Comparison of ENCODE assay signal across 21 cellular contexts in genomic region chr6:53771780-53772624, GRCh38. TPM values are rescaled to one million over a fixed set of nuclear protein-coding genes. Genes with fewer than 3 reads are reported as not detected.
DNase-seq lines count a peak whose midpoint lies in the region; ATAC-seq, FAIRE-seq and TF ChIP-seq lines count a peak whose summit lies in the region.
"Had no signal": no experiment of that assay in that cellular context is flagged by ENCODE, and none has a peak within 500 bp of the region (broad histone marks: within the 10 kb centered on the region; RNA-seq: fewer than 3 reads in every experiment).

No MANE protein-coding gene starts in this region.

- H4K20me1 ChIP-seq in IMR-90 (ENCODE audit: insufficient read depth, low read length), result no peaks in the 10 kb centered on the region
- no peaks in the 10 kb centered on the region for H4K20me1 ChIP-seq in keratinocyte (ENCODE audit: control insufficient read depth, extremely low read depth, insufficient read depth, low read length)
- H4K20me1 ChIP-seq: BLaER1 treated with 17β-estradiol and CSF1 and Interleukin-3, amounts not matched to agents 10 nM and 100 nM had no signal

- no peak overlapping the region for H3K18ac ChIP-seq in IMR-90 (ENCODE audit: low read depth, low read length)

- no peaks in the 10 kb centered on the region for H3K9me1 ChIP-seq in IMR-90 (ENCODE audit: insufficient read depth, low read length)
- H3K9me1 ChIP-seq in keratinocyte (ENCODE audit: control insufficient read depth, extremely low read depth, insufficient read depth, low read length), result no peaks in the 10 kb centered on the region

- no peaks in the 10 kb centered on the region for H3K9me3 ChIP-seq in IMR-90 (ENCODE audit: control insufficient read depth, insufficient read depth, low read length)
- H3K9me3 ChIP-seq in keratinocyte (ENCODE audit: control insufficient read depth, low read depth, low read length), result no peaks in the 10 kb centered on the region
- H3K9me3 ChIP-seq in gastrocnemius medialis, result no peaks in the 10 kb centered on the region
- H3K9me3 ChIP-seq: Peyer's patch, uterus had no signal

- no peak overlapping the region for H2BK120ac ChIP-seq in IMR-90 (ENCODE audit: low read depth, low read length)

- H3K27ac ChIP-seq in IMR-90 (ENCODE audit: insufficient read depth, low read length) (no peak overlapping the region), keratinocyte (ENCODE audit: control insufficient read depth, insufficient read depth, low read length) (peak overlapping the region; percentile 44), gastrocnemius medialis (no peak overlapping the region)
- H3K27ac ChIP-seq: BLaER1 treated with 17β-estradiol and CSF1 and Interleukin-3, amounts not matched to agents 10 nM and 100 nM; Peyer's patch; uterus had no signal

- no peak overlapping the region for H2AFZ ChIP-seq in IMR-90 (replicated peaks; ENCODE audit: low read length, poor library complexity)
- H2AFZ ChIP-seq in keratinocyte (ENCODE audit: control insufficient read depth, low read length), result peak overlapping the region; percentile 28

- H4K91ac ChIP-seq in IMR-90 (ENCODE audit: insufficient read depth, low read depth, low read length), result no peak overlapping the region

- H3K9ac ChIP-seq in IMR-90 (ENCODE audit: low read depth, low read length) (no peak overlapping the region), keratinocyte (ENCODE audit: control insufficient read depth, extremely low read depth, insufficient read depth, low read length) (no peak overlapping the region)
- H3K9ac ChIP-seq: BLaER1 treated with 17β-estradiol and CSF1 and Interleukin-3, amounts not matched to agents 10 nM and 100 nM had no signal

- TF ChIP-seq RAD21 in IMR-90 (IDR thresholded peaks at IDR 0.05; ENCODE audit: low read length), result no peak

- ATAC-seq in IMR-90 (ENCODE audit: low read depth) (peak; percentile 82), HG02588 (IDR thresholded peaks at IDR 0.05; ENCODE audit: unreplicated experiment) (no peak), gastrocnemius medialis (no peak)
- ATAC-seq: activated CD8-positive, alpha-beta memory T cell treated with anti-CD3 and anti-CD28 coated beads, Interleukin-2, amount 10 ng/mL, durations not matched to agents 7 days and 5 days had no signal

- no peak overlapping the region for H2BK15ac ChIP-seq in IMR-90 (ENCODE audit: low read depth, low read length)

- dilution Hi-C loops in IMR-90 (cut with HindIII; ENCODE audit: low sequenced_read_pairs, unreplicated experiment) (no loop called here), keratinocyte (cut with MboI; ENCODE audit: extremely low pct_ligation_motif_present, low sequenced_read_pairs) (no loop called here)

- CTCF ChIA-PET in IMR-90 (lab: Yijun Ruan, JAX), result interaction anchor here (0.6 kb wide), 1 partner anchor 10 kb away, joined by 6 read pairs; no protein-coding TSS in a partner anchor

- no peak overlapping the region for H3K23ac ChIP-seq in IMR-90 (ENCODE audit: low read depth, low read length)

- 100% methylated on average over 1 of the region's 2 CpGs; no CpG with 5 or more reads in 1 of the 2 experiments for WGBS in IMR-90 (ENCODE audit: extremely low coverage in 2 of 2, insufficient read length in 1 of 2), 2 experiments

- POLR2A ChIA-PET in IMR-90 (lab: Charles Lee; ENCODE audit: unreplicated experiment), result no interaction called here

- peak; percentile 74 for FAIRE-seq in keratinocyte (lab: Jason Lieb, UNC)
- FAIRE-seq: islet of Langerhans had no signal

- H3K27me3 ChIP-seq in IMR-90 (ENCODE audit: control insufficient read depth, insufficient read depth, low read length) (no peaks in the 10 kb centered on the region), keratinocyte (ENCODE audit: control insufficient read depth, extremely low read depth, insufficient read depth, low read length) (no peaks in the 10 kb centered on the region), gastrocnemius medialis (no peaks in the 10 kb centered on the region)
- H3K27me3 ChIP-seq: BLaER1 treated with 17β-estradiol and CSF1 and Interleukin-3, amounts not matched to agents 10 nM and 100 nM; Peyer's patch; uterus had no signal

- DNase-seq in DMS 273 (lab: John Stamatoyannopoulos, UW; ENCODE audit: unreplicated experiment) (peak; percentile 98), IMR-90 (peak; percentile 83), astrocyte of the hippocampus (ENCODE audit: low read depth, low spot score) (peak; percentile 54), keratinocyte (ENCODE audit: low read depth, low spot score) (no peak), hypothalamus (lab: John Stamatoyannopoulos, UW) (no peak), gastrocnemius medialis (no peak)
- DNase-seq in effector CD8-positive, alpha-beta T cell (lab: John Stamatoyannopoulos, UW), result no peak
- DNase-seq: activated CD4-positive, CD25-positive, alpha-beta regulatory T cell; activated CD8-positive, alpha-beta memory T cell treated with anti-CD3 and anti-CD28 coated beads, Interleukin-2, amount 10 ng/mL, durations not matched to agents 7 days and 5 days; activated naive CD4-positive, alpha-beta T cell treated with Interleukin-2 at 50 U/mL for 16 hours; DMS79 treated with DMSO at 0.1 percent for 48 hours; Karpas-422; NCI-H1417 treated with DMSO at 0.1 percent for 48 hours; NCI-H510A; Peyer's patch; posterior cingulate gyrus; stimulated activated naive CD4-positive, alpha-beta T cell treated with Interleukin-2 at 50 U/mL for 16 hours; uterus had no signal

- no peak overlapping the region for H4K8ac ChIP-seq in IMR-90 (ENCODE audit: low read depth in 2 of 2, low read length in 2 of 2)

- H3K79me2 ChIP-seq in keratinocyte (ENCODE audit: control insufficient read depth, insufficient read depth, low read length), result no peaks in the 10 kb centered on the region

- no peak overlapping the region for H3K4ac ChIP-seq in IMR-90 (ENCODE audit: low read depth, low read length)

- no peak overlapping the region for H3K4me2 ChIP-seq in IMR-90 (ENCODE audit: low read depth, low read length)
- H3K4me2 ChIP-seq in keratinocyte (ENCODE audit: control insufficient read depth, extremely low read depth, insufficient read depth, low read depth, low read length), result no peak overlapping the region
- H3K4me2 ChIP-seq: BLaER1 treated with 17β-estradiol and CSF1 and Interleukin-3, amounts not matched to agents 10 nM and 100 nM had no signal

- no peak overlapping the region for H4K5ac ChIP-seq in IMR-90 (ENCODE audit: low read depth, low read length)

- no TSS peak for BruUV-seq in IMR-90 (replicated peaks; lab: Mats Ljungman, UMichigan)

- H3K14ac ChIP-seq in IMR-90 (replicated peaks; ENCODE audit: low read depth, low read length), result no peak overlapping the region; the same call in 1 of the 2 replicates

- no peak overlapping the region for H2AK5ac ChIP-seq in IMR-90 (ENCODE audit: low read depth, low read length)

- no peak overlapping the region for H2AK9ac ChIP-seq in IMR-90 (replicated peaks; ENCODE audit: low read depth, low read length, poor library complexity)

- H2BK5ac ChIP-seq in IMR-90 (ENCODE audit: low read depth, low read length, poor library complexity, severe bottlenecking), result no peak overlapping the region

- H3K4me1 ChIP-seq in IMR-90 (ENCODE audit: control insufficient read depth, insufficient read depth, low read length) (peaks cover 5% of the 10 kb centered on the region; the same call in 1 of the 2 replicates), keratinocyte (ENCODE audit: control insufficient read depth, extremely low read depth, insufficient read depth, low read length) (peaks cover 31% of the 10 kb centered on the region), gastrocnemius medialis (no peaks in the 10 kb centered on the region)
- H3K4me1 ChIP-seq: BLaER1 treated with 17β-estradiol and CSF1 and Interleukin-3, amounts not matched to agents 10 nM and 100 nM; Peyer's patch; uterus had no signal

- TF ChIP-seq CTCF in IMR-90 (conservative IDR thresholded peaks at IDR 0.05; ENCODE audit: low read depth, low read length), result no peak
- no peak for TF ChIP-seq CTCF in keratinocyte (optimal IDR thresholded peaks at IDR 0.05 in 1 of 3, IDR thresholded peaks at IDR 0.05 in 1 of 3, conservative IDR thresholded peaks at IDR 0.05 in 1 of 3; ENCODE audit: extremely low read depth in 1 of 3, insufficient read depth in 2 of 3, low read length in 3 of 3)
- TF ChIP-seq CTCF in gastrocnemius medialis (IDR thresholded peaks at IDR 0.05 in 4 of 5, conservative IDR thresholded peaks at IDR 0.05 in 1 of 5), result no peak

- in situ Hi-C loops in IMR-90 (cut with MboI; ENCODE audit: low sequenced_read_pairs) (no loop called here), gastrocnemius medialis (cut with MboI; ENCODE audit: low sequenced_read_pairs in 4 of 4) (no loop called here)

- H3K36me3 ChIP-seq in IMR-90 (ENCODE audit: control insufficient read depth, insufficient read depth, low read length) (no peaks in the 10 kb centered on the region), keratinocyte (ENCODE audit: control insufficient read depth in 2 of 2, extremely low read depth in 1 of 2, insufficient read depth in 2 of 2, low read length in 2 of 2) (no peaks in the 10 kb centered on the region), gastrocnemius medialis (no peaks in the 10 kb centered on the region)
- H3K36me3 ChIP-seq: BLaER1 treated with 17β-estradiol and CSF1 and Interleukin-3, amounts not matched to agents 10 nM and 100 nM; Peyer's patch; uterus had no signal

- no peak for TF ChIP-seq POLR2A in IMR-90 (IDR thresholded peaks at IDR 0.05; ENCODE audit: low read depth, low read length)
- no peak for TF ChIP-seq POLR2A in gastrocnemius medialis (IDR thresholded peaks at IDR 0.05)

- no peaks in the 10 kb centered on the region for H3K79me1 ChIP-seq in IMR-90 (ENCODE audit: low read depth in 1 of 2, low read length in 2 of 2)

- H2BK20ac ChIP-seq in IMR-90 (ENCODE audit: low read depth, low read length), result no peak overlapping the region

- H3K4me3 ChIP-seq in IMR-90 (ENCODE audit: insufficient read depth, low read depth, low read length), result no peak overlapping the region
- no peak overlapping the region for H3K4me3 ChIP-seq in keratinocyte (ENCODE audit: control insufficient read depth in 2 of 3, extremely low read depth in 1 of 3, insufficient read depth in 2 of 3, low read depth in 1 of 3, low read length in 3 of 3)
- H3K4me3 ChIP-seq in gastrocnemius medialis, result no peak overlapping the region
- H3K4me3 ChIP-seq: BLaER1 treated with 17β-estradiol and CSF1 and Interleukin-3, amounts not matched to agents 10 nM and 100 nM; Peyer's patch; uterus had no signal

- no peak overlapping the region for H3K56ac ChIP-seq in IMR-90 (ENCODE audit: extremely low read depth, insufficient read depth, low read length)

- intact Hi-C loops in IMR-90 (cut with micrococcal nuclease) (no loop called here), gastrocnemius medialis (cut with DNase I; ENCODE audit: low total_unique reads) (no loop called here)

RNA-seq across cellular contexts. Expression of gene LRRC1, which starts 22.8 kb away (rescaled TPM):
- total RNA-seq in IMR-90 (2012; rRNA removed) (6.1 and 6.7 TPM in 2 replicates), gastrocnemius medialis (1 to 10 TPM in 2 of 4 donors, under 1 TPM in 2; 0.67 to 8.5 (median 2.4) TPM)
- polyA plus RNA-seq in IMR-90 (2012; rRNA removed) (4.3 and 5.1 TPM in 2 replicates), keratinocyte (16.2 to 19.7 TPM (median 18.5 TPM) in 3 replicates)
- polyA plus RNA-seq in IMR-90 (2012; cell fraction: cytosol; rRNA removed), result 3.1 and 3.6 TPM in 2 replicates
- polyA plus RNA-seq in IMR-90 (2012; cell fraction: nucleus; rRNA removed; ENCODE audit: low replicate concordance), result 5.1 and 13.1 TPM in 2 replicates
- polyA plus RNA-seq in keratinocyte (2011; ENCODE audit: low read depth), result 16.6 TPM
- polyA plus RNA-seq in keratinocyte (2011; cell fraction: cytosol; rRNA removed), result 15.8 and 20.8 TPM in 2 replicates
- 23.5 and 26.7 TPM in 2 replicates for polyA plus RNA-seq in keratinocyte (2011; cell fraction: nucleus; rRNA removed)
- 15.0 and 22.8 TPM in 2 replicates for polyA plus RNA-seq in keratinocyte (2012; ENCODE audit: low replicate concordance)
- 16.9 to 18.9 TPM (median 17.7 TPM) in 3 replicates for polyA minus RNA-seq in keratinocyte
- 13.6 TPM for polyA minus RNA-seq in keratinocyte (2011; cell fraction: cytosol; rRNA and poly(A)+ RNA removed)
- polyA minus RNA-seq in keratinocyte (2011; cell fraction: nucleus; rRNA and poly(A)+ RNA removed), result 15.6 and 22.0 TPM in 2 replicates

Comparison
In these comparisons a context has a peak if more than half of its experiments do, and no peak if none do; other contexts are left out.
1. DNase-seq: peak in DMS 273 (single experiment), IMR-90 (single experiment) and astrocyte of the hippocampus (single experiment); none in keratinocyte (single experiment), hypothalamus (0 of 51), effector CD8-positive, alpha-beta T cell (single experiment) and gastrocnemius medialis (0 of 2).